In genomic region chr15:97759363-97759762, GRCh38 we compare ENCODE assay signal across 16 cellular contexts.
DNase-seq lines count a peak whose midpoint lies in the region; ATAC-seq, FAIRE-seq and TF ChIP-seq lines count a peak whose summit lies in the region.
"Had no signal": no experiment of that assay in that cellular context is flagged by ENCODE, and none has a peak within 500 bp of the region (broad histone marks: within the 10 kb centered on the region; RNA-seq: fewer than 3 reads in every experiment).

No MANE protein-coding gene starts in this region.

- no peaks in the 10 kb centered on the region for H3K9me2 ChIP-seq in Karpas-422 (replicated peaks; ENCODE audit: insufficient read depth, low read length)

- H3K27ac ChIP-seq in RWPE2 (ENCODE audit: poor library complexity, severe bottlenecking) (no peak overlapping the region), Karpas-422 (ENCODE audit: low read length) (no peak overlapping the region)
- H3K27ac ChIP-seq: psoas muscle, SJCRH30, transverse colon had no signal

- no peak for TF ChIP-seq CTCF in RWPE2 (IDR thresholded peaks at IDR 0.05; ENCODE audit: poor library complexity, severe bottlenecking)
- no peak for TF ChIP-seq CTCF in epithelial cell of esophagus (IDR thresholded peaks at IDR 0.05; ENCODE audit: insufficient read depth, low read depth, low read length, missing control alignments)

- no peak overlapping the region for H3K9ac ChIP-seq in Karpas-422 (ENCODE audit: low read length)

- no peaks in the 10 kb centered on the region for H4K20me1 ChIP-seq in Karpas-422 (ENCODE audit: insufficient read depth, low read depth, low read length)

- H3K4me1 ChIP-seq in RWPE2 (ENCODE audit: insufficient read depth, poor library complexity, severe bottlenecking) (peaks cover 7% of the 10 kb centered on the region), Karpas-422 (ENCODE audit: low read length) (no peaks in the 10 kb centered on the region)
- H3K4me1 ChIP-seq: psoas muscle, SJCRH30 had no signal

- no peak overlapping the region for H3K4me2 ChIP-seq in Karpas-422 (ENCODE audit: low read depth, low read length, poor library complexity, severe bottlenecking)

- peak; percentile 47 for DNase-seq in A172 (ENCODE audit: low spot score)
- peak; percentile 31 for DNase-seq in HS-5 (ENCODE audit: low read depth)
- DNase-seq in RWPE2 (ENCODE audit: low spot score), result no peak
- DNase-seq in epithelial cell of esophagus (ENCODE audit: low read depth), result peak; percentile 80
- no peak for DNase-seq in GM19239 (ENCODE audit: insufficient read length, low spot score)
- DNase-seq in Karpas-422, result no peak
- DNase-seq in stimulated activated CD4-positive, alpha-beta T cell treated with anti-CD3 and anti-CD28 coated beads, Interleukin-4, amount 100 ng/mL, for 1 hour, result no peak
- DNase-seq: activated naive CD8-positive, alpha-beta T cell treated with anti-CD3 and anti-CD28 coated beads for 36 hours; DMS 273 treated with DMSO at 0.1 percent for 48 hours; immature natural killer cell; NCI-H187; NCI-H526 treated with DMSO at 0.1 percent for 48 hours; psoas muscle; SJCRH30; transverse colon had no signal

- no peak overlapping the region for H2AFZ ChIP-seq in Karpas-422 (ENCODE audit: low read length)

- no peak for FAIRE-seq in GM19239 (lab: Jason Lieb, UNC)

- no peaks in the 10 kb centered on the region for H3K36me3 ChIP-seq in RWPE2 (ENCODE audit: low read depth)
- no peaks in the 10 kb centered on the region for H3K36me3 ChIP-seq in Karpas-422 (ENCODE audit: insufficient read depth, low read length)
- H3K36me3 ChIP-seq: SJCRH30, transverse colon had no signal

- H3K79me2 ChIP-seq in Karpas-422 (ENCODE audit: low read length), result no peaks in the 10 kb centered on the region

- H3K27me3 ChIP-seq in RWPE2 (ENCODE audit: insufficient read depth, poor library complexity, severe bottlenecking), result no peaks in the 10 kb centered on the region
- no peaks in the 10 kb centered on the region for H3K27me3 ChIP-seq in Karpas-422 (ENCODE audit: low read length)
- H3K27me3 ChIP-seq: transverse colon had no signal

- ATAC-seq in RWPE2 (ENCODE audit: low read depth) (peak; percentile 44), GM21619 (IDR thresholded peaks at IDR 0.05; ENCODE audit: unreplicated experiment) (no peak)
- ATAC-seq: psoas muscle had no signal

- H3K9me3 ChIP-seq in RWPE2 (ENCODE audit: severe bottlenecking) (no peaks in the 10 kb centered on the region), Karpas-422 (ENCODE audit: low read length) (no peaks in the 10 kb centered on the region; the same call in 1 of the 2 replicates)
- H3K9me3 ChIP-seq: psoas muscle, SJCRH30, transverse colon had no signal

- H3K4me3 ChIP-seq in RWPE2 (ENCODE audit: severe bottlenecking) (no peak overlapping the region), epithelial cell of esophagus (ENCODE audit: low read length) (no peak overlapping the region), Karpas-422 (ENCODE audit: low read length) (no peak overlapping the region)
- H3K4me3 ChIP-seq: psoas muscle, SJCRH30, transverse colon had no signal

Comparison
In these comparisons a context has a peak if more than half of its experiments do, and no peak if none do; other contexts are left out.
1. DNase-seq: peak in A172 (single experiment), HS-5 (single experiment) and epithelial cell of esophagus (single experiment); none in RWPE2 (single experiment), GM19239 (single experiment), Karpas-422 (single experiment) and stimulated activated CD4-positive, alpha-beta T cell treated with anti-CD3 and anti-CD28 coated beads, Interleukin-4, amount 100 ng/mL, for 1 hour (single experiment).